ENCODE assay signal across 15 cellular contexts in genomic region chr11:86050310-86050709, GRCh38. TPM values are rescaled to one million over a fixed set of nuclear protein-coding genes. Genes with fewer than 3 reads are reported as not detected.
A peak's percentile ranks its signal among the peaks of the same experiment; 100 is the strongest.
DNase-seq lines count a peak whose midpoint lies in the region; ATAC-seq and TF ChIP-seq lines count a peak whose summit lies in the region.
"Had no signal": no experiment of that assay in that cellular context is flagged by ENCODE, and none has a peak within 500 bp of the region (broad histone marks: within the 10 kb centered on the region; RNA-seq: fewer than 3 reads in every experiment).

No MANE protein-coding gene starts in this region.

- POLR2A ChIA-PET in activated B cell treated with CpG ODN at 0.5 μM for 24 hours (lab: Charles Lee) = interaction anchor here (1.7 kb wide), 1 partner anchor 17 kb away, joined by 6 read pairs; no protein-coding TSS in a partner anchor

- TF ChIP-seq CTCF in activated B cell treated with CpG ODN at 0.5 μM for 24 hours (IDR thresholded peaks at IDR 0.05) = no peak
- TF ChIP-seq CTCF in mesothelial cell of epicardium (IDR thresholded peaks at IDR 0.05; ENCODE audit: unreplicated experiment) = no peak
- no peak for TF ChIP-seq CTCF in prostate gland (IDR thresholded peaks at IDR 0.05)

- CTCF ChIA-PET in activated B cell treated with CpG ODN at 0.5 μM for 24 hours (lab: Charles Lee) = interaction anchor here (1.8 kb wide), 1 partner anchor 8 kb away, joined by 7 read pairs; no protein-coding TSS in a partner anchor

- peaks cover 9% of the 10 kb centered on the region for H3K36me3 Mint-ChIP-seq in activated naive CD4-positive, alpha-beta T cell treated with anti-CD3 and anti-CD28 coated beads, Interleukin-2, amount 50 U/mL, for 24 hours
- H3K36me3 Mint-ChIP-seq in activated naive CD4-positive, alpha-beta T cell treated with anti-CD3 and anti-CD28 coated beads, Interleukin-2, amount 50 U/mL, for 72 hours = peaks cover 0 to 39% of the 10 kb centered on the region in 2 donors
- H3K36me3 Mint-ChIP-seq in activated B cell treated with CpG ODN at 0.5 μM for 24 hours (ENCODE audit: low read depth) (peaks cover 8% of the 10 kb centered on the region), mesothelial cell of epicardium (no peaks in the 10 kb centered on the region)

- intact Hi-C loops in activated B cell treated with CpG ODN at 0.5 μM for 24 hours (cut with micrococcal nuclease) = no loop called here
- intact Hi-C loops in prostate gland (cut with DNase I) = no loop called here

- no peaks in the 10 kb centered on the region for H3K36me3 ChIP-seq in subcutaneous abdominal adipose tissue (ENCODE audit: control insufficient read depth in 5 of 5, insufficient read depth in 5 of 5, low read length in 5 of 5)
- H3K36me3 ChIP-seq in prostate gland = no peaks in the 10 kb centered on the region

- ATAC-seq in activated naive CD4-positive, alpha-beta T cell treated with anti-CD3 and anti-CD28 coated beads, Interleukin-2, amount 50 U/mL, for 72 hours = no peak
- ATAC-seq in activated B cell treated with CpG ODN at 0.5 μM for 24 hours (ENCODE audit: low read depth) = no peak
- ATAC-seq in GM21367 (IDR thresholded peaks at IDR 0.05; ENCODE audit: unreplicated experiment) = no peak

- no peak overlapping the region for H3K9ac ChIP-seq in subcutaneous abdominal adipose tissue (ENCODE audit: low read length in 5 of 5)
- H3K9ac ChIP-seq: GM23248 had no signal

- peaks cover 13% of the 10 kb centered on the region for H3K9me3 Mint-ChIP-seq in activated naive CD4-positive, alpha-beta T cell treated with anti-CD3 and anti-CD28 coated beads, Interleukin-2, amount 50 U/mL, for 24 hours
- peaks cover 5 to 15% of the 10 kb centered on the region in 2 donors for H3K9me3 Mint-ChIP-seq in activated naive CD4-positive, alpha-beta T cell treated with anti-CD3 and anti-CD28 coated beads, Interleukin-2, amount 50 U/mL, for 72 hours
- H3K9me3 Mint-ChIP-seq in activated B cell treated with CpG ODN at 0.5 μM for 24 hours (no peaks in the 10 kb centered on the region), mesothelial cell of epicardium (no peaks in the 10 kb centered on the region)

- peak overlapping the region; percentile 51 for H3K27ac Mint-ChIP-seq in activated naive CD4-positive, alpha-beta T cell treated with anti-CD3 and anti-CD28 coated beads, Interleukin-2, amount 50 U/mL, for 24 hours
- no peak overlapping the region for H3K27ac Mint-ChIP-seq in activated naive CD4-positive, alpha-beta T cell treated with anti-CD3 and anti-CD28 coated beads, Interleukin-2, amount 50 U/mL, for 72 hours
- H3K27ac Mint-ChIP-seq in activated B cell treated with CpG ODN at 0.5 μM for 24 hours = peak overlapping the region; percentile 46
- H3K27ac Mint-ChIP-seq in mesothelial cell of epicardium = peak overlapping the region; percentile 5

- H3K4me3 Mint-ChIP-seq in activated naive CD4-positive, alpha-beta T cell treated with anti-CD3 and anti-CD28 coated beads, Interleukin-2, amount 50 U/mL, for 24 hours = no peak overlapping the region
- H3K4me3 Mint-ChIP-seq in activated B cell treated with CpG ODN at 0.5 μM for 24 hours (no peak overlapping the region), mesothelial cell of epicardium (no peak overlapping the region)

- H3K27ac ChIP-seq in subcutaneous abdominal adipose tissue (ENCODE audit: low read depth, low read length) (peak overlapping the region; percentile 91), prostate gland (no peak overlapping the region)
- H3K27ac ChIP-seq: GM23248, HL-60 had no signal

- peaks cover 93% of the 10 kb centered on the region for H3K4me1 Mint-ChIP-seq in activated naive CD4-positive, alpha-beta T cell treated with anti-CD3 and anti-CD28 coated beads, Interleukin-2, amount 50 U/mL, for 24 hours
- H3K4me1 Mint-ChIP-seq in activated B cell treated with CpG ODN at 0.5 μM for 24 hours = peaks cover 95% of the 10 kb centered on the region
- H3K4me1 Mint-ChIP-seq in mesothelial cell of epicardium = peaks cover 29% of the 10 kb centered on the region

- no peak for TF ChIP-seq POLR2A in prostate gland (IDR thresholded peaks at IDR 0.05)

- H3K27me3 ChIP-seq in subcutaneous abdominal adipose tissue (ENCODE audit: control insufficient read depth in 5 of 5, insufficient read depth in 4 of 5, low read length in 5 of 5) = no peaks in the 10 kb centered on the region
- H3K27me3 ChIP-seq in prostate gland (replicated peaks; ENCODE audit: insufficient read depth) = no peaks in the 10 kb centered on the region

- no peak for DNase-seq in activated naive CD4-positive, alpha-beta T cell treated with anti-CD3 and anti-CD28 coated beads, Interleukin-2, amount 50 U/mL, for 72 hours (ENCODE audit: low spot score in 2 of 2)
- DNase-seq in activated B cell treated with CpG ODN at 0.5 μM for 24 hours (no peak), mesothelial cell of epicardium (ENCODE audit: low spot score in 2 of 2, unreplicated experiment in 2 of 2) (no peak), prostate gland (ENCODE audit: low spot score) (no peak)
- DNase-seq: Calu3, DMS53, GM23248, HCEC 1CT, NCI-H1105, NCI-H1694, NCI-H510A treated with DMSO at 0.1 percent for 48 hours had no signal

- no peaks in the 10 kb centered on the region for H3K27me3 Mint-ChIP-seq in activated naive CD4-positive, alpha-beta T cell treated with anti-CD3 and anti-CD28 coated beads, Interleukin-2, amount 50 U/mL, for 24 hours
- H3K27me3 Mint-ChIP-seq in activated B cell treated with CpG ODN at 0.5 μM for 24 hours (no peaks in the 10 kb centered on the region), mesothelial cell of epicardium (ENCODE audit: low read depth) (no peaks in the 10 kb centered on the region)

- no peaks in the 10 kb centered on the region for H3K9me3 ChIP-seq in subcutaneous abdominal adipose tissue (ENCODE audit: control insufficient read depth in 5 of 5, low read length in 5 of 5)
- H3K9me3 ChIP-seq in prostate gland = no peaks in the 10 kb centered on the region

- H3K4me3 ChIP-seq in subcutaneous abdominal adipose tissue (ENCODE audit: low read depth in 1 of 5, low read length in 5 of 5) = no peak overlapping the region
- no peak overlapping the region for H3K4me3 ChIP-seq in prostate gland
- H3K4me3 ChIP-seq: GM23248 had no signal

- H3K4me1 ChIP-seq in subcutaneous abdominal adipose tissue (ENCODE audit: control insufficient read depth in 5 of 5, insufficient read depth in 5 of 5, low read length in 5 of 5) (peaks cover 8 to 75% (median 72%) of the 10 kb centered on the region in 5 donors), prostate gland (replicated peaks) (peaks cover 5% of the 10 kb centered on the region)

RNA-seq across cellular contexts. Expression of gene PICALM, which starts 18.6 kb away (rescaled TPM):
- 10 to 100 TPM; 65.4 to 82.1 TPM for total RNA-seq in activated naive CD4-positive, alpha-beta T cell treated with anti-CD3 and anti-CD28 coated beads, Interleukin-2, amount 50 U/mL, for 72 hours
- total RNA-seq in activated B cell treated with CpG ODN at 0.5 μM for 24 hours (118 and 139 TPM in 2 replicates), mesothelial cell of epicardium (149 to 154 TPM (median 150 TPM) in 3 replicates), prostate gland (100 to 1,000 TPM; 144 to 206 TPM)

Comparison
In these comparisons a context has a peak if more than half of its experiments do, and no peak if none do; other contexts are left out.
1. H3K27ac Mint-ChIP-seq: peak in activated naive CD4-positive, alpha-beta T cell treated with anti-CD3 and anti-CD28 coated beads, Interleukin-2, amount 50 U/mL, for 24 hours (single experiment), activated B cell treated with CpG ODN at 0.5 μM for 24 hours (single experiment) and mesothelial cell of epicardium (single experiment); none in activated naive CD4-positive, alpha-beta T cell treated with anti-CD3 and anti-CD28 coated beads, Interleukin-2, amount 50 U/mL, for 72 hours (0 of 2).